8 cellular contexts compared by ENCODE assay signal in the genomic region with DNA sequence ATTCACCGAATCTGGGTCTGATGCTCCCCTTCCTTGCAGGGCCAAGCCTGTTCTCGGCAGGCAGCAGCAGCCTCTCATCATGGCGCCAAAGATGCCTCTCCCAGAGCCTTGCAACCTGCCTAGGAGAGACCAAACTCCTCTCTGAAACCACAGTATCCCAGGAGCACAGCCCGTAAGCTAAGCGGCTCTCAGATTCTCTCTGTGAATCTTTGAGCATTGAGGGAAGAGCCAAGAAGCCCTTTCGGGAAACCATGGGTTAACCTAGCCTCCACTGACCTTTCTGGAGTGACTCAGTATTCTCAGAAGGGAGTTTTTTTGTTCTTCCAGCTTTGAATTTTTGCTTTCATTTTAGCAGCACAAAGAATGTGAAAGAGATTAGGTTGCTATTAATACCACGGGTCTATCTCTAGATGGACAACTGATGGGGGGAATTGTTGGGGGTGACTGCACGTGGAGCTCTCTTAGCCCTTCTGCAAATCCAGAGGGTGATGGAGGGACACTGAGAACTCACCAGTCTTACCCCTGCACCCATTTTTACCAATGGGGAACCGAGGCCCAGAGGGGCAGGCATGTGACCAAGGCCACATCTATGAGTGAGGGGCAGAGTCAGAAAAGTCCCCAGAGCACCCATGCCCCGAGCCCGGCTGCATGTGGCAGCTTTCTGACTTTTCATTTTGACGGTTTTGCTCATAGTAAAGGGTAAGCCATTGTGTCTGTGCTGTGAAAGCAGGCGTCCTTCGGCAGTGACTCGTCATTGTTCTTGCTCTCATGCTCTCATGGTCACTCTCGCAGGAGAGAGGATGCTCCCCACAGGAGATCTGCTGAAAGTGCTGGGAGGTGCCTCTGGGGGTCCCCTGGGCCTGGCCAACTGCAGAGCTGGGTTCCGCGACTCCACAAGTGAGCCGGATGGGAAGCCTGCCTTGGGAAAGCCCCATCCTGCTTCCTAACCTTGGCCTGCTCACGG. TPM values are rescaled to one million over a fixed set of nuclear protein-coding genes. Genes with fewer than 3 reads are reported as not detected.
DNase-seq lines count a peak whose midpoint lies in the region; ATAC-seq and TF ChIP-seq lines count a peak whose summit lies in the region.

No MANE protein-coding gene starts in this region.

- DNase-seq in activated CD4-positive, alpha-beta T cell treated with anti-CD3 and anti-CD28 coated beads for 36 hours = peak; percentile 33
- no peak for DNase-seq in activated CD4-positive, alpha-beta T cell treated with anti-CD3 and anti-CD28 coated beads, Interleukin-2, amount 50 U/mL, for 48 hours
- DNase-seq in activated naive CD8-positive, alpha-beta T cell treated with anti-CD3 and anti-CD28 coated beads for 36 hours = peak; percentile 8
- no peak for DNase-seq in memory B cell (ENCODE audit: low spot score in 2 of 2)
- no peak for DNase-seq in BE2C
- DNase-seq in activated effector memory CD4-positive, alpha-beta T cell treated with anti-CD3 and anti-CD28 coated beads, Interleukin-2, amount 50 U/mL, for 16 hours = no peak
- no peak for DNase-seq in DMS 273 treated with DMSO at 0.1 percent for 48 hours (lab: John Stamatoyannopoulos, UW)

- peak overlapping the region; percentile 21 for H3K27ac Mint-ChIP-seq in activated CD4-positive, alpha-beta T cell treated with anti-CD3 and anti-CD28 coated beads for 36 hours
- peak overlapping the region; percentile 59 for H3K27ac Mint-ChIP-seq in activated naive CD8-positive, alpha-beta T cell treated with anti-CD3 and anti-CD28 coated beads for 36 hours
- H3K27ac Mint-ChIP-seq in memory B cell = peak overlapping the region; percentile 33

- no peak for TF ChIP-seq CTCF in BE2C (IDR thresholded peaks at IDR 0.05; ENCODE audit: low read depth, low read length)

- intact Hi-C loops in activated CD4-positive, alpha-beta T cell treated with anti-CD3 and anti-CD28 coated beads for 36 hours (cut with DNase I, micrococcal nuclease) = no loop called here

- H3K27me3 Mint-ChIP-seq in activated CD4-positive, alpha-beta T cell treated with anti-CD3 and anti-CD28 coated beads for 36 hours = no peaks in the 10 kb centered on the region
- no peaks in the 10 kb centered on the region for H3K27me3 Mint-ChIP-seq in activated naive CD8-positive, alpha-beta T cell treated with anti-CD3 and anti-CD28 coated beads for 36 hours
- no peaks in the 10 kb centered on the region for H3K27me3 Mint-ChIP-seq in memory B cell

- 0 out of 2 replicates have a peak, but pooled peaks cover 3% of the 10 kb centered on the region for H3K4me1 ChIP-seq in BE2C

- CTCF ChIA-PET in activated CD4-positive, alpha-beta T cell treated with anti-CD3 and anti-CD28 coated beads for 36 hours (lab: Charles Lee) = interaction anchor here (0.7 to 2.7 kb wide), 4 partner anchors 114 to 251 kb away, joined by 3 to 16 read pairs (median 3); a partner anchor contains a TSS

- H3K9me3 Mint-ChIP-seq in activated CD4-positive, alpha-beta T cell treated with anti-CD3 and anti-CD28 coated beads for 36 hours (ENCODE audit: low read depth) = no peaks in the 10 kb centered on the region
- H3K9me3 Mint-ChIP-seq in activated naive CD8-positive, alpha-beta T cell treated with anti-CD3 and anti-CD28 coated beads for 36 hours = no peaks in the 10 kb centered on the region
- H3K9me3 Mint-ChIP-seq in memory B cell = no peaks in the 10 kb centered on the region

- no peaks in the 10 kb centered on the region for H3K36me3 ChIP-seq in BE2C

- H3K4me3 Mint-ChIP-seq in activated CD4-positive, alpha-beta T cell treated with anti-CD3 and anti-CD28 coated beads for 36 hours = no peak overlapping the region
- H3K4me3 Mint-ChIP-seq in activated naive CD8-positive, alpha-beta T cell treated with anti-CD3 and anti-CD28 coated beads for 36 hours = no peak overlapping the region
- H3K4me3 Mint-ChIP-seq in memory B cell = peak overlapping the region; percentile 40

- POLR2A ChIA-PET in activated CD4-positive, alpha-beta T cell treated with anti-CD3 and anti-CD28 coated beads for 36 hours (lab: Charles Lee) = no interaction called here

- H3K9me3 ChIP-seq in BE2C = no peaks in the 10 kb centered on the region

- peak; percentile 72 for ATAC-seq in activated CD4-positive, alpha-beta T cell treated with anti-CD3 and anti-CD28 coated beads for 36 hours
- ATAC-seq in HG03060 (IDR thresholded peaks at IDR 0.05; ENCODE audit: low read depth, unreplicated experiment) = peak; percentile 33
- peak; percentile 63 for ATAC-seq in memory B cell (ENCODE audit: low read depth)

- H3K4me3 ChIP-seq in BE2C (ENCODE audit: low read depth, low read length) = no peak overlapping the region

- no peaks in the 10 kb centered on the region for H3K27me3 ChIP-seq in BE2C

- H3K4me1 Mint-ChIP-seq in activated CD4-positive, alpha-beta T cell treated with anti-CD3 and anti-CD28 coated beads for 36 hours = peaks cover 24% of the 10 kb centered on the region
- peaks cover 16% of the 10 kb centered on the region for H3K4me1 Mint-ChIP-seq in activated naive CD8-positive, alpha-beta T cell treated with anti-CD3 and anti-CD28 coated beads for 36 hours
- H3K4me1 Mint-ChIP-seq in memory B cell = peaks cover 34% of the 10 kb centered on the region

- no peaks in the 10 kb centered on the region for H3K36me3 Mint-ChIP-seq in activated CD4-positive, alpha-beta T cell treated with anti-CD3 and anti-CD28 coated beads for 36 hours (ENCODE audit: low read depth)
- no peaks in the 10 kb centered on the region for H3K36me3 Mint-ChIP-seq in activated naive CD8-positive, alpha-beta T cell treated with anti-CD3 and anti-CD28 coated beads for 36 hours
- H3K36me3 Mint-ChIP-seq in memory B cell = no peaks in the 10 kb centered on the region

RNA-seq across cellular contexts. Expression of a gene that starts 36.0 kb away (rescaled TPM):
- not detected for total RNA-seq in activated CD4-positive, alpha-beta T cell treated with anti-CD3 and anti-CD28 coated beads for 36 hours
- not detected for total RNA-seq in activated naive CD8-positive, alpha-beta T cell treated with anti-CD3 and anti-CD28 coated beads for 36 hours
- polyA plus RNA-seq in BE2C (2012; ENCODE audit: insufficient read depth, insufficient read length, low read depth) = 0.43 TPM

Comparison
In these comparisons a context has a peak if more than half of its experiments do, and no peak if none do; other contexts are left out.
1. DNase-seq: peak in activated CD4-positive, alpha-beta T cell treated with anti-CD3 and anti-CD28 coated beads for 36 hours (single experiment) and activated naive CD8-positive, alpha-beta T cell treated with anti-CD3 and anti-CD28 coated beads for 36 hours (single experiment); none in activated CD4-positive, alpha-beta T cell treated with anti-CD3 and anti-CD28 coated beads, Interleukin-2, amount 50 U/mL, for 48 hours (0 of 2), memory B cell (0 of 2), BE2C (single experiment), activated effector memory CD4-positive, alpha-beta T cell treated with anti-CD3 and anti-CD28 coated beads, Interleukin-2, amount 50 U/mL, for 16 hours (single experiment) and DMS 273 treated with DMSO at 0.1 percent for 48 hours (single experiment).
2. Peak in every context shown above with its lines, with median percentiles within 50 percentile points of each other: ATAC-seq and H3K27ac Mint-ChIP-seq.